Comparison of ENCODE assay signal across 8 cellular contexts in the genomic region with DNA sequence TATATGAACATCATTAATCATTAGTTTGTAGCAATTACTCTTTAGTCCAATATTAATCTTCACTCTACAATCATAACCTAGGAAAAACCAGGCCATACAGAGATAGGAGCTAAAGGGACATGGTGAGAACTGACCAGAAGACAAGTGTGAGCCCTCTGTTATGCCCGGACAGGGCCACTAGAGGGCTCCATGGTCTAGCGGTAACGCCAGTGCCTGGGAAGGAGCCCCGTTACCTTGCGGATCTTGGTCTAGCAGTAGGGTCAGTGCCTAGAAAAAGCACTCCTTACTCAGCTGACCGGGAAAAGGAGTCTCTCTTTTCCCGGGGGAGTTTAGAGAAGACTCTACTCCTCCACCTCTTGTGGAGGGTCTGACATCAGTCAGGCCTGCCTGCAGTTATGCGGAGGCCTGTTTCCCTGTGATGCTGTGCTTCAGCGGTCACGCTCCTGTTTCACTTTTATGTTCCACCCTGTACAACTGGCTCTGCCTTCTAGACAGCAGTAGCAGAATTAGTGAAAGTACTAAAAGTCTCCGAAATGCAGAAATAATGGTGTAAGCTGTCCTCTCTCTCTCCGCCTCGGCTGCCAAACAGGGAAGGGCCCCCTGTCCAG. TPM values are rescaled to one million over a fixed set of nuclear protein-coding genes. Genes with fewer than 3 reads are reported as not detected.
DNase-seq lines count a peak whose midpoint lies in the region; ATAC-seq, FAIRE-seq and TF ChIP-seq lines count a peak whose summit lies in the region.

No MANE protein-coding gene starts in this region.

- DNase-seq in AG09319 (ENCODE audit: extremely low read depth, low read depth) (peak; percentile 27), GM23338 (ENCODE audit: low spot score) (peak; percentile 79), NCI-H82 treated with DMSO at 0.1 percent for 48 hours (lab: John Stamatoyannopoulos, UW; ENCODE audit: unreplicated experiment) (peak; percentile 17), H1 (ENCODE audit: low read depth in 1 of 2, low spot score in 2 of 2) (peak; percentile 34 to 74), mucosa of descending colon (peak in 2 of 3 donors; percentile 79)
- DNase-seq in activated CD8-positive, alpha-beta memory T cell treated with anti-CD3 and anti-CD28 coated beads for 24 hours: peak; percentile 85
- peak; percentile 24 to 43 for DNase-seq in stimulated activated CD8-positive, alpha-beta memory T cell treated with anti-CD3 and anti-CD28 coated beads, Interleukin-2, amount 100 ng/mL, for 1 hour (ENCODE audit: low read depth in 2 of 2)

- TF ChIP-seq POLR2A in H1 (IDR thresholded peaks at IDR 0.05; ENCODE audit: control extremely low read depth in 1 of 2, low read depth in 2 of 2, low read length in 2 of 2): no peak

- peak; percentile 83 to 85 for TF ChIP-seq RAD21 in H1 (IDR thresholded peaks at IDR 0.05 in 1 of 2, conservative IDR thresholded peaks at IDR 0.05 in 1 of 2; ENCODE audit: low read depth in 2 of 2, low read length in 2 of 2)

- H2BK15ac ChIP-seq in H1 (ENCODE audit: low read length): no peak overlapping the region

- no peak overlapping the region for H4K91ac ChIP-seq in H1 (replicated peaks; ENCODE audit: insufficient read length, low read length)

- H3K4me1 Mint-ChIP-seq in GM23338: no peaks in the 10 kb centered on the region

- POLR2A ChIA-PET in H1 (lab: Charles Lee; ENCODE audit: partially characterized antibody): interaction anchor here (0.7 to 1.0 kb wide), 3 partner anchors 227 to 416 kb away, joined by 3 read pairs; a partner anchor contains a TSS

- peaks cover 14% of the 10 kb centered on the region; the same call in 2 of the 3 replicates for H3K36me3 Mint-ChIP-seq in GM23338 (ENCODE audit: low read depth)

- H3K36me3 ChIP-seq in GM23338 (ENCODE audit: insufficient read depth) (no peaks in the 10 kb centered on the region), H1 (ENCODE audit: control insufficient read depth in 2 of 4, insufficient read depth in 4 of 4, low read length in 3 of 4) (no peaks in the 10 kb centered on the region), mucosa of descending colon (ENCODE audit: low read depth) (no peaks in the 10 kb centered on the region)

- H3K4me3 Mint-ChIP-seq in GM23338: no peak overlapping the region

- H3K4me3 ChIP-seq in GM23338: no peak overlapping the region
- no peak overlapping the region for H3K4me3 ChIP-seq in H1 (ENCODE audit: extremely low read depth in 1 of 4, insufficient read depth in 2 of 4, low read depth in 3 of 4, low read length in 4 of 4)
- H3K4me3 ChIP-seq in mucosa of descending colon: no peak overlapping the region

- no peak overlapping the region for H2AK5ac ChIP-seq in H1 (ENCODE audit: low read depth, low read length)

- H3F3A ChIP-seq in GM23338 (replicated peaks; ENCODE audit: low read depth): no peaks in the 10 kb centered on the region

- peak overlapping the region; percentile 83 for H2AFZ ChIP-seq in GM23338
- peak overlapping the region; percentile 90 for H2AFZ ChIP-seq in H1 (ENCODE audit: low read length)

- WGBS in H1 (ENCODE audit: extremely low coverage in 1 of 2, insufficient coverage in 1 of 2, insufficient read length in 1 of 2, insufficient replicate concordance in 2 of 2, low coverage in 1 of 2, low lambda C conversion rate in 2 of 2, missing lambda C conversion rate in 1 of 2), 2 experiments: 48% methylated on average over 13 of the region's 13 CpGs; no CpG with 5 or more reads in 1 of the 2 experiments

- no peak overlapping the region for H3K4ac ChIP-seq in H1 (replicated peaks; ENCODE audit: insufficient read length, low read depth, low read length)

- no peak overlapping the region for H3K27ac ChIP-seq in GM23338 (ENCODE audit: low read depth)
- H3K27ac ChIP-seq in H1 (ENCODE audit: low read depth, low read length): no peak overlapping the region

- ATAC-seq in GM23338 (peak; percentile 77), mucosa of descending colon (peak; percentile 67), HG03280 (IDR thresholded peaks at IDR 0.05; ENCODE audit: unreplicated experiment) (no peak)

- no peak overlapping the region for H2BK12ac ChIP-seq in H1 (ENCODE audit: low read depth, low read length)

- peaks cover 91% of the 10 kb centered on the region for H3K9me3 Mint-ChIP-seq in GM23338

- peaks cover 3% of the 10 kb centered on the region; the same call in 1 of the 2 replicates for H3K23me2 ChIP-seq in H1 (ENCODE audit: low read depth, low read length)

- H3K79me1 ChIP-seq in H1 (ENCODE audit: low read depth, low read length): no peaks in the 10 kb centered on the region

- no peak overlapping the region for H3K23ac ChIP-seq in H1 (ENCODE audit: insufficient read length)

- H4K20me1 ChIP-seq in GM23338 (replicated peaks; ENCODE audit: insufficient read depth) (no peaks in the 10 kb centered on the region), H1 (replicated peaks in 1 of 2; ENCODE audit: control insufficient read depth in 1 of 2, insufficient read depth in 2 of 2, low read length in 2 of 2) (no peaks in the 10 kb centered on the region)

- intact Hi-C loops in mucosa of descending colon (cut with DNase I, micrococcal nuclease): loop anchor here in 1 of 2 donors (10.0 kb wide), 1 partner anchor 589 kb away; no protein-coding TSS in a partner anchor

- no peaks in the 10 kb centered on the region for H3K79me2 ChIP-seq in GM23338 (replicated peaks; ENCODE audit: insufficient read depth)
- H3K79me2 ChIP-seq in H1 (ENCODE audit: control insufficient read depth in 1 of 2, insufficient read depth in 2 of 2, low read length in 2 of 2): no peaks in the 10 kb centered on the region

- H3K9me3 ChIP-seq in H1 (ENCODE audit: insufficient read depth in 2 of 2, low read depth in 1 of 2, low read length in 1 of 2) (peaks cover 34 to 36% of the 10 kb centered on the region in 2 experiments), mucosa of descending colon (no peaks in the 10 kb centered on the region)

- H2BK5ac ChIP-seq in H1 (ENCODE audit: low read depth, low read length): no peak overlapping the region

- H3K27me3 Mint-ChIP-seq in GM23338 (ENCODE audit: insufficient read depth, low read depth, poor library complexity): no peaks in the 10 kb centered on the region

- FAIRE-seq in H1 (lab: Jason Lieb, UNC): no peak

- H4K8ac ChIP-seq in H1 (ENCODE audit: extremely low read depth, insufficient read depth, low read length): no peak overlapping the region; the same call in 1 of the 2 replicates

- H2BK20ac ChIP-seq in H1 (ENCODE audit: low read length): no peak overlapping the region

- no peak overlapping the region for H3K4me2 ChIP-seq in GM23338
- H3K4me2 ChIP-seq in H1 (ENCODE audit: insufficient read depth in 1 of 2, low read depth in 2 of 2, low read length in 2 of 2): no peak overlapping the region

- H2BK120ac ChIP-seq in H1 (replicated peaks; ENCODE audit: low read depth, low read length): no peak overlapping the region

- H3K4me1 ChIP-seq in GM23338 (ENCODE audit: insufficient read depth) (no peaks in the 10 kb centered on the region), H1 (replicated peaks in 1 of 4; ENCODE audit: control insufficient read depth in 3 of 4, insufficient read depth in 4 of 4, low read length in 3 of 4) (no peaks in the 10 kb centered on the region), mucosa of descending colon (ENCODE audit: low read depth) (no peaks in the 10 kb centered on the region)

- no peak overlapping the region for H3K56ac ChIP-seq in H1 (replicated peaks; ENCODE audit: insufficient read length, low read depth, low read length)

- TF ChIP-seq EP300 in H1 (IDR thresholded peaks at IDR 0.05; ENCODE audit: borderline replicate concordance in 1 of 2, low read depth in 2 of 2, low read length in 2 of 2): no peak

- no peak overlapping the region for H3K18ac ChIP-seq in H1 (ENCODE audit: extremely low read depth, low read length)

- H3K9ac ChIP-seq in H1 (replicated peaks in 1 of 4; ENCODE audit: extremely low read depth in 1 of 4, low read depth in 3 of 4, low read length in 3 of 4): no peak overlapping the region

- CTCF ChIA-PET in H1 (lab: Charles Lee; ENCODE audit: partially characterized antibody): interaction anchor here (0.6 to 2.2 kb wide), 24 partner anchors 9 to 593 kb away, joined by 3 to 11 read pairs (median 4); no protein-coding TSS in a partner anchor

- no peaks in the 10 kb centered on the region for H3K27me3 ChIP-seq in GM23338 (ENCODE audit: insufficient read depth)
- no peaks in the 10 kb centered on the region for H3K27me3 ChIP-seq in H1 (replicated peaks in 1 of 4; ENCODE audit: control insufficient read depth in 3 of 4, extremely low read depth in 1 of 4, insufficient read depth in 3 of 4, low read length in 3 of 4)

- H3K9me2 ChIP-seq in GM23338 (ENCODE audit: insufficient read depth): no peaks in the 10 kb centered on the region

- no peak overlapping the region for H3K14ac ChIP-seq in H1 (ENCODE audit: insufficient read length)

- no peak overlapping the region for H3K27ac Mint-ChIP-seq in GM23338

- peak; percentile 83 for TF ChIP-seq CTCF in AG09319 (IDR thresholded peaks at IDR 0.05; ENCODE audit: low read depth, low read length)
- peak; percentile 77 to 82 for TF ChIP-seq CTCF in GM23338 (conservative IDR thresholded peaks at IDR 0.05; ENCODE audit: low read depth in 2 of 2)
- peak; percentile 72 to 83 (median 73) for TF ChIP-seq CTCF in H1 (IDR thresholded peaks at IDR 0.05; ENCODE audit: control extremely low read depth in 1 of 3, insufficient read depth in 1 of 3, low read depth in 1 of 3, low read length in 3 of 3)
- peak; percentile 75 for TF ChIP-seq CTCF in mucosa of descending colon (IDR thresholded peaks at IDR 0.05)

- H4K5ac ChIP-seq in H1 (ENCODE audit: insufficient read length, low read depth, low read length): no peak overlapping the region

RNA-seq across cellular contexts. Expression of a gene that starts 13.8 kb away (rescaled TPM):
- not detected in 2 replicates for total RNA-seq in GM23338 (2014; rRNA removed; shearing (Covaris generic))
- polyA plus RNA-seq in GM23338 (2016; fragmentation: Nextera tagmentation; extraction: Ambion mirVana): not detected in 2 replicates
- not detected in 2 replicates for total RNA-seq in H1 (2021; fragmentation: NEBNext Ultra II Directional; extraction: Animal tissue kit (Norgen Biotek cat#: 25700))
- polyA plus RNA-seq in H1 (2011; rRNA removed): not detected in 2 replicates
- not detected for polyA plus RNA-seq in H1 (2011; cell fraction: cytosol; rRNA removed)
- not detected for polyA plus RNA-seq in H1 (2011; cell fraction: nucleus; rRNA removed)
- polyA plus RNA-seq in H1 (2012, experiment 1 of 2): not detected in 4 replicates
- not detected for polyA plus RNA-seq in H1 (2012, experiment 2 of 2)
- polyA plus RNA-seq in H1 (2013, experiment 1 of 2): not detected
- not detected for polyA plus RNA-seq in H1 (2013, experiment 2 of 2)
- not detected in 2 replicates for polyA minus RNA-seq in H1 (2011; rRNA and poly(A)+ RNA removed)
- not detected for polyA minus RNA-seq in H1 (2011; cell fraction: cytosol; rRNA and poly(A)+ RNA removed)
- polyA minus RNA-seq in H1 (2011; cell fraction: nucleus; rRNA and poly(A)+ RNA removed): not detected
- not detected for total RNA-seq in mucosa of descending colon

RNA-seq across cellular contexts. Expression of a gene that starts 26.8 kb away (rescaled TPM):
- not detected in 2 replicates for total RNA-seq in GM23338 (2014; rRNA removed; shearing (Covaris generic))
- polyA plus RNA-seq in GM23338 (2016; fragmentation: Nextera tagmentation; extraction: Ambion mirVana) (not detected in 2 replicates), H1 (2011; rRNA removed) (0.02 and 0.06 TPM in 2 replicates)
- total RNA-seq in H1 (2021; fragmentation: NEBNext Ultra II Directional; extraction: Animal tissue kit (Norgen Biotek cat#: 25700)): not detected in 2 replicates
- polyA plus RNA-seq in H1 (2011; cell fraction: cytosol; rRNA removed): not detected
- not detected for polyA plus RNA-seq in H1 (2011; cell fraction: nucleus; rRNA removed)
- polyA plus RNA-seq in H1 (2012, experiment 1 of 2): not detected in 4 replicates
- not detected for polyA plus RNA-seq in H1 (2012, experiment 2 of 2)
- polyA plus RNA-seq in H1 (2013, experiment 1 of 2): not detected
- polyA plus RNA-seq in H1 (2013, experiment 2 of 2): not detected
- 0.06 and 0.07 TPM in 2 replicates for polyA minus RNA-seq in H1 (2011; rRNA and poly(A)+ RNA removed)
- not detected for polyA minus RNA-seq in H1 (2011; cell fraction: cytosol; rRNA and poly(A)+ RNA removed)
- not detected for polyA minus RNA-seq in H1 (2011; cell fraction: nucleus; rRNA and poly(A)+ RNA removed)
- not detected for total RNA-seq in mucosa of descending colon

RNA-seq across cellular contexts. Expression of a gene that starts 45.1 kb away (rescaled TPM):
- not detected in 2 replicates for total RNA-seq in GM23338 (2014; rRNA removed; shearing (Covaris generic))
- not detected in 2 replicates for polyA plus RNA-seq in GM23338 (2016; fragmentation: Nextera tagmentation; extraction: Ambion mirVana)
- total RNA-seq in H1 (2021; fragmentation: NEBNext Ultra II Directional; extraction: Animal tissue kit (Norgen Biotek cat#: 25700)): not detected in 2 replicates
- not detected in 2 replicates for polyA plus RNA-seq in H1 (2011; rRNA removed)
- not detected for polyA plus RNA-seq in H1 (2011; cell fraction: cytosol; rRNA removed)
- not detected for polyA plus RNA-seq in H1 (2011; cell fraction: nucleus; rRNA removed)
- polyA plus RNA-seq in H1 (2012, experiment 1 of 2): not detected in 4 replicates
- not detected for polyA plus RNA-seq in H1 (2012, experiment 2 of 2)
- not detected for polyA plus RNA-seq in H1 (2013, experiment 1 of 2)
- polyA plus RNA-seq in H1 (2013, experiment 2 of 2): not detected
- not detected in 2 replicates for polyA minus RNA-seq in H1 (2011; rRNA and poly(A)+ RNA removed)
- polyA minus RNA-seq in H1 (2011; cell fraction: cytosol; rRNA and poly(A)+ RNA removed): not detected
- not detected for polyA minus RNA-seq in H1 (2011; cell fraction: nucleus; rRNA and poly(A)+ RNA removed)
- total RNA-seq in mucosa of descending colon: not detected

Comparison
In these comparisons a context has a peak if more than half of its experiments do, and no peak if none do; other contexts are left out.
1. DNase-seq: peak in every context shown above with its lines; median percentile 85 in activated CD8-positive, alpha-beta memory T cell treated with anti-CD3 and anti-CD28 coated beads for 24 hours; 79 in GM23338; 79 in mucosa of descending colon; 54 in H1; 34 in stimulated activated CD8-positive, alpha-beta memory T cell treated with anti-CD3 and anti-CD28 coated beads, Interleukin-2, amount 100 ng/mL, for 1 hour; 27 in AG09319; 17 in NCI-H82 treated with DMSO at 0.1 percent for 48 hours.